1 cellular context compared by ENCODE assay signal in the genomic region with DNA sequence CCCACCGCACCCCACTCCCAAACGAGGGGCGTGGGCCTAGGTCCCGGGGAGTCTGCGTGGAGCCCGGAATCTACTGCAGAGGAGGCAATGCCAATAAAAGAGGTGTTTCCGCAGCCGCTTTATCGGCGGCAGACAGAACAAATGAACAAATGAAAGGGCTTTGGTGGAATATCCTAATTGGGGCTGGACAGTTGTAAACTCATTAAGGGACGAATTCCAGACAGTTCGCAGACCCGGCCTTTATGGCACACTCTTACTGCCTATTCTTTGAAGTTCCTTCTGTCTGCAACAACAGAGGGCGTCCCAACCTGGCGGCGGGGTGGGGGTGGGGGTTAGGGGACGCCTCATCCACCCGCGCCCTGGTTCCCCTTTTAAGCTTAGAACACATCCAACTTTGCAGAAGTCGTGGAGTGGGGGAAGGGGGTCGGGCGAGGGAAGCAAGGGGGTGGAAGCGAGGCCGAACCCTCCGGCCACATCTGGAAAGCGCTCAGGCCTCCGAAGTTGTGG.
TF ChIP-seq lines count a peak whose summit lies in the region.

No MANE protein-coding gene starts in this region.

TF ChIP-seq in endothelial cell of umbilical vein, 7 proteins besides CTCF, POLR2A, EP300 and RAD21:
- TF ChIP-seq MYC (IDR thresholded peaks at IDR 0.05; ENCODE audit: low read depth, low read length) (no peak), JUN (IDR thresholded peaks at IDR 0.05; ENCODE audit: borderline replicate concordance, insufficient read depth, insufficient read length, low read depth) (no peak), POLR2AphosphoS5 (IDR thresholded peaks at IDR 0.05; ENCODE audit: insufficient read depth, low read depth, low read length) (no peak), EZH2 (IDR thresholded peaks at IDR 0.05; ENCODE audit: borderline replicate concordance, low read depth, low read length, severe bottlenecking) (no peak), GATA2 (IDR thresholded peaks at IDR 0.05; ENCODE audit: insufficient read depth, insufficient read length, low read depth, low read length) (no peak), FOS (IDR thresholded peaks at IDR 0.05; ENCODE audit: borderline replicate concordance, insufficient read depth, low read length) (no peak)
- TF ChIP-seq, protein P1, sequence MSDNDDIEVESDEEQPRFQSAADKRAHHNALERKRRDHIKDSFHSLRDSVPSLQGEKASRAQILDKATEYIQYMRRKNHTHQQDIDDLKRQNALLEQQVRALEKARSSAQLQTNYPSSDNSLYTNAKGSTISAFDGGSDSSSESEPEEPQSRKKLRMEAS (IDR thresholded peaks at IDR 0.05; ENCODE audit: insufficient read depth, insufficient read length), result no peak
